ENCODE assay signal across 1 cellular context in the genomic region with DNA sequence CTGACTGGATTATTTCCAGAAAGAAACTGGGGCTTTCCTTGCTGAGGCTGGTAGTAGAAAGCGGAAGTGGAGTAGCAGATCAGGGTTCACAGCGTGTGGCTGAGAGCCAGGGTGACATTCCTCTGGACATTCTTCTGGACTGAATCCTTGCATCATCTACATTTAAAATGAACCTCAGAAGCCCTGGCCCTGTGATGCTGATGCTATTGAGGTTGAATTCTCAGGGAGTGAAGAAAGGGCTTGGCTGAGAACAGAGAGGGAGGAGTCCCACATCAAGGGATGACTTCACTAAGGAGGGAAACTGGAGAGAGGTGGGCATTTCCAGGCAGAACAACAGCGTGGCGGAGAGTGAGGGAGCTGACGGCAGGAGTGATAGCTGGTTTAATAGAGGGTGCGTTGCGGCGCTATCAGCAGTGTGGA.
TF ChIP-seq lines count a peak whose summit lies in the region.

No MANE protein-coding gene starts in this region.

TF ChIP-seq in HepG2, 621 proteins besides CTCF, POLR2A, EP300 and RAD21 (continued from another document):
- TF ChIP-seq ZNF331 (CRISPR knock-in tag; IDR thresholded peaks at IDR 0.05) (0 out of 2 replicates have a peak, but pooled peaks have one; percentile 32), ZBTB7B (CRISPR knock-in tag; IDR thresholded peaks at IDR 0.05) (no peak), ZNF792 (CRISPR knock-in tag; IDR thresholded peaks at IDR 0.05) (peak; percentile 45; the same call in 1 of the 2 replicates), TEAD3 (CRISPR knock-in tag; optimal IDR thresholded peaks at IDR 0.05; ENCODE audit: borderline replicate concordance) (peak; percentile 95)
